35 cellular contexts compared by ENCODE assay signal in the genomic region with DNA sequence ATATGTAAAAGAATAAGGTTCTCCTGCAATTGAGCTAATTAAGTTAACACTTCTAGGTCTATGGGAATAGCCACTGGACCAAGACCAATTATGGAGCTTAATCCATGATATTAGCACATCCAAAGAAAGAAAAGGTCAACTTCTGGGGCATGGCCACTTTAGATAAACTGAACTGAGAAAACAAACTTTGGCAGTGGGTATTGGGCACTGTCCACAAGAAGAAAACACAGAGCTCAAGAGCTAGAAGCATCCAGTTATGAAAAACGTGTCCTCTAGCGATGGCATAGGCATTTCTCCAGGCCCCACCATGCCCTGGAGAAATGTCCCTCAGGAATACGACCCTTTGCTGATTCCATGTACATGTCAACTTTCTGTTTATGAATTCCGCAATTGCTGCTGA.
"Had no signal": no experiment of that assay in that cellular context is flagged by ENCODE, and none has a peak within 500 bp of the region (broad histone marks: within the 10 kb centered on the region; RNA-seq: fewer than 3 reads in every experiment).

No MANE protein-coding gene starts in this region.

- H3K4me1 ChIP-seq: adrenal gland, breast epithelium had no signal

- H3K36me3 ChIP-seq: adrenal gland, brain microvascular endothelial cell, breast epithelium had no signal

- H3K4me3 ChIP-seq: adrenal gland, body of pancreas, breast epithelium had no signal

- H3K27me3 ChIP-seq: adrenal gland, body of pancreas, brain microvascular endothelial cell, breast epithelium had no signal

- H3K27ac ChIP-seq: adrenal gland, body of pancreas, brain microvascular endothelial cell, breast epithelium, VCaP had no signal

- H3K9me3 ChIP-seq: adrenal gland, body of pancreas, breast epithelium had no signal

- FAIRE-seq: astrocyte, TTC549 had no signal

- DNase-seq: activated B cell treated with CpG ODN at 0.5 μM for 24 hours; activated CD4-positive, alpha-beta memory T cell treated with anti-CD3 and anti-CD28 coated beads for 36 hours; activated CD4-positive, alpha-beta T cell treated with anti-CD3 and anti-CD28 coated beads for 4 hours; activated CD4-positive, alpha-beta T cell treated with anti-CD3 and anti-CD28 coated beads, Interleukin-2, amount 10 ng/mL, durations not matched to agents 24 days and 14 days; activated CD4-positive, alpha-beta T cell treated with anti-CD3 and anti-CD28 coated beads, Interleukin-2, amount 50 U/mL, for 1 hour; activated CD4-positive, alpha-beta T cell treated with anti-CD3 and anti-CD28 coated beads, Interleukin-2, amount 50 U/mL, for 4 hours; activated CD4-positive, CD25-positive, alpha-beta regulatory T cell treated with anti-CD3 and anti-CD28 coated beads, Interleukin-2, amount 50 U/mL, for 72 hours; activated CD8-positive, alpha-beta memory T cell treated with anti-CD3 and anti-CD28 coated beads, Interleukin-2, amount 50 U/mL, for 4 hours; activated CD8-positive, alpha-beta T cell treated with anti-CD3 and anti-CD28 coated beads for 36 hours; activated effector memory CD4-positive, alpha-beta T cell treated with anti-CD3 and anti-CD28 coated beads, Interleukin-2, amount 50 U/mL, for 16 hours; activated gamma-delta T cell treated with Interleukin-2 at 50 U/mL for 16 hours; activated naive CD4-positive, alpha-beta T cell; activated naive CD4-positive, alpha-beta T cell treated with anti-CD3 and anti-CD28 coated beads for 36 hours; activated naive CD4-positive, alpha-beta T cell treated with anti-CD3 and anti-CD28 coated beads, Interleukin-2, amount 50 U/mL, for 16 hours; activated naive CD8-positive, alpha-beta T cell treated with anti-CD3 and anti-CD28 coated beads for 36 hours; activated T-cell treated with anti-CD3 and anti-CD28 coated beads for 4 hours; activated T-cell treated with anti-CD3 and anti-CD28 coated beads, Interleukin-2, amount 50 U/mL, for 1 hour; activated T-cell treated with anti-CD3 and anti-CD28 coated beads, Interleukin-2, amount 50 U/mL, for 4 hours; activated T-cell treated with anti-CD3 and anti-CD28 coated beads, Interleukin-2, amount 50 U/mL, for 72 hours; adrenal gland; amniotic stem cell; aorta; body of pancreas; brain microvascular endothelial cell; caudate nucleus; cerebellar nuclear complex; T-helper 1 cell; T-helper 2 cell; T-helper 9 cell had no signal

- ATAC-seq: activated CD8-positive, alpha-beta T cell treated with anti-CD3 and anti-CD28 coated beads for 36 hours; activated naive CD4-positive, alpha-beta T cell treated with anti-CD3 and anti-CD28 coated beads, Interleukin-2, amount 50 U/mL, for 72 hours; activated T-cell treated with anti-CD3 and anti-CD28 coated beads, Interleukin-2, amount 50 U/mL, for 4 hours; activated T-cell treated with anti-CD3 and anti-CD28 coated beads, Interleukin-2, amount 50 U/mL, for 72 hours; activated T-helper 17 cell treated with anti-CD3 and anti-CD28 coated beads, Interleukin-2, amount 50 U/mL, for 72 hours; body of pancreas had no signal
